7 cellular contexts compared by ENCODE assay signal in genomic region chr16:50153648-50154368, GRCh38. TPM values are rescaled to one million over a fixed set of nuclear protein-coding genes. Genes with fewer than 3 reads are reported as not detected.
DNase-seq lines count a peak whose midpoint lies in the region; FAIRE-seq and TF ChIP-seq lines count a peak whose summit lies in the region.

No MANE protein-coding gene starts in this region.

- H3T11ph ChIP-seq in H9 (ENCODE audit: low read length), result no peak overlapping the region

- H3K23me2 ChIP-seq in H9 (ENCODE audit: insufficient read length, low read depth, low read length, poor library complexity, severe bottlenecking), result peaks cover 15% of the 10 kb centered on the region

- H3K4me2 ChIP-seq in H9 (ENCODE audit: insufficient read depth, insufficient read length, low read length) (peak overlapping the region; percentile 84), smooth muscle cell (peak overlapping the region; percentile 99)

- no peak overlapping the region for H3K56ac ChIP-seq in H9 (ENCODE audit: insufficient read length, low read depth, low read length)

- no peak for FAIRE-seq in GM12891 (lab: Jason Lieb, UNC)

- H3K9me3 ChIP-seq in H9 (ENCODE audit: control insufficient read depth, low read depth, low read length) (no peaks in the 10 kb centered on the region), iPS-18c (ENCODE audit: control insufficient read depth, insufficient read depth, low read length) (no peaks in the 10 kb centered on the region), smooth muscle cell (replicated peaks; ENCODE audit: low read depth) (no peaks in the 10 kb centered on the region)

- peak overlapping the region; percentile 17; the same call in 1 of the 2 replicates for H3K14ac ChIP-seq in H9 (ENCODE audit: insufficient read depth, low read length)

- no peak overlapping the region for H2AFZ ChIP-seq in H9 (ENCODE audit: low read length)
- peak overlapping the region; percentile 55 for H2AFZ ChIP-seq in smooth muscle cell (ENCODE audit: low read depth)

- H3K4me3 Mint-ChIP-seq in H9, result peak overlapping the region; percentile 73 to 91

- H3K23ac ChIP-seq in H9 (ENCODE audit: insufficient read length, low read depth, low read length), result no peak overlapping the region

- H3K4ac ChIP-seq in H9 (ENCODE audit: low read depth, low read length), result no peak overlapping the region

- H2BK15ac ChIP-seq in H9 (ENCODE audit: low read depth, low read length), result no peak overlapping the region; the same call in 1 of the 2 replicates

- H3K4me1 Mint-ChIP-seq in H9, result peaks cover 18 to 19% of the 10 kb centered on the region in 2 experiments

- H3K4me3 ChIP-seq in astrocyte of the cerebellum (ENCODE audit: low read depth, low read length) (peak overlapping the region; percentile 63), iPS-18c (ENCODE audit: insufficient read depth, low read depth, low read length) (peak overlapping the region; percentile 85), smooth muscle cell (peak overlapping the region; percentile 97)

- 0 out of 7 replicates have a peak, but pooled peaks cover 0 to 3% (median 0%) of the 10 kb centered on the region in 3 experiments for H3K36me3 Mint-ChIP-seq in H9 (ENCODE audit: insufficient read depth in 1 of 3, low read depth in 3 of 3)

- H2BK120ac ChIP-seq in H9 (ENCODE audit: low read depth, low read length, poor library complexity, severe bottlenecking), result no peak overlapping the region

- H3K9me3 Mint-ChIP-seq in H9, result no peaks in the 10 kb centered on the region; a peak in 1 of 5 replicates

- H2AK5ac ChIP-seq in H9 (ENCODE audit: insufficient read length, low read length), result no peak overlapping the region

- peaks cover 4% of the 10 kb centered on the region for H3F3A ChIP-seq in smooth muscle cell (ENCODE audit: low read depth)

- no peak overlapping the region for H2BK5ac ChIP-seq in H9 (ENCODE audit: insufficient read length, low read length)

- no peak overlapping the region for H2BK20ac ChIP-seq in H9 (ENCODE audit: low read depth, low read length, poor library complexity, severe bottlenecking)

- DNase-seq in GM12891 (ENCODE audit: insufficient read length, low spot score) (peak; percentile 27), H9 (no peak), MV-4-11 (lab: John Stamatoyannopoulos, UW) (peak; percentile 15), astrocyte of the cerebellum (ENCODE audit: low read depth) (no peak), smooth muscle cell (lab: John Stamatoyannopoulos, UW; ENCODE audit: unreplicated experiment) (no peak), DMS153 treated with DMSO at 0.1 percent for 48 hours (lab: John Stamatoyannopoulos, UW; ENCODE audit: unreplicated experiment) (no peak)

- peaks cover 3% of the 10 kb centered on the region for H3K4me1 ChIP-seq in H9 (ENCODE audit: insufficient read depth, low read length)
- peaks cover 19% of the 10 kb centered on the region for H3K4me1 ChIP-seq in smooth muscle cell (ENCODE audit: low read depth)

- H2BK12ac ChIP-seq in H9 (ENCODE audit: insufficient read length, low read depth, low read length), result no peak overlapping the region

- H3K9ac ChIP-seq in H9 (ENCODE audit: extremely low read depth, insufficient read length, low read length), result peak overlapping the region; percentile 19
- H3K9ac ChIP-seq in smooth muscle cell (ENCODE audit: low read depth), result peak overlapping the region; percentile 80

- no CpG with 5 or more reads among the region's 80 CpGs for WGBS in H9 (ENCODE audit: extremely low coverage, insufficient read length, low lambda C conversion rate)
- WGBS in smooth muscle cell (ENCODE audit: low lambda C conversion rate), result under 1% methylated on average over 71 of the region's 80 CpGs

- H4K91ac ChIP-seq in H9 (ENCODE audit: insufficient read length, low read depth, low read length), result no peak overlapping the region

- H3K18ac ChIP-seq in H9 (ENCODE audit: insufficient read length, low read depth, low read length), result peak overlapping the region; percentile 2

- H3K27me3 ChIP-seq in H9 (ENCODE audit: insufficient read depth, low read length), result no peaks in the 10 kb centered on the region
- H3K27me3 ChIP-seq in smooth muscle cell (ENCODE audit: low read depth), result no peaks in the 10 kb centered on the region

- peaks cover 19% of the 10 kb centered on the region; the same call in 1 of the 2 replicates for H3K79me2 ChIP-seq in H9 (ENCODE audit: insufficient read depth, low read length)
- peaks cover 39% of the 10 kb centered on the region for H3K79me2 ChIP-seq in smooth muscle cell (ENCODE audit: low read depth)

- in situ Hi-C loops in astrocyte of the cerebellum (cut with HindIII; ENCODE audit: low sequenced_read_pairs), result no loop called here

- H4K20me1 ChIP-seq in H9 (ENCODE audit: control insufficient read depth, insufficient read depth, insufficient read length), result peaks cover 3% of the 10 kb centered on the region
- H4K20me1 ChIP-seq in smooth muscle cell (ENCODE audit: low read depth), result peaks cover 51% of the 10 kb centered on the region

- TF ChIP-seq CTCF in H9 (conservative IDR thresholded peaks at IDR 0.05) (no peak), astrocyte of the cerebellum (IDR thresholded peaks at IDR 0.05; ENCODE audit: low read depth, low read length, missing control alignments) (no peak), smooth muscle cell (IDR thresholded peaks at IDR 0.05; ENCODE audit: borderline replicate concordance, insufficient read depth, poor library complexity, severe bottlenecking) (no peak)

- H4K8ac ChIP-seq in H9 (replicated peaks; ENCODE audit: insufficient read length, low read depth, low read length), result no peak overlapping the region

- H4K5ac ChIP-seq in H9 (ENCODE audit: insufficient read length, low read depth, low read length), result no peak overlapping the region

- peaks cover 3% of the 10 kb centered on the region; the same call in 1 of the 2 replicates for H3K27me3 Mint-ChIP-seq in H9 (ENCODE audit: low read depth)

- H3K27ac ChIP-seq in H9 (ENCODE audit: insufficient read length, low read depth, low read length), result no peak overlapping the region
- H3K27ac ChIP-seq in smooth muscle cell (ENCODE audit: low read depth), result no peak overlapping the region

- no peak for TF ChIP-seq POLR2A in GM12891 (IDR thresholded peaks at IDR 0.05; ENCODE audit: low read depth, low read length)

- no peak overlapping the region for H3K27ac Mint-ChIP-seq in H9

- no peaks in the 10 kb centered on the region for H3K36me3 ChIP-seq in smooth muscle cell (ENCODE audit: low read depth)

- peaks cover 8% of the 10 kb centered on the region for H3K79me1 ChIP-seq in H9 (ENCODE audit: insufficient read depth, low read depth, low read length, poor library complexity, severe bottlenecking)

TF ChIP-seq in GM12891, 5 proteins besides CTCF, POLR2A, EP300 and RAD21:
- TF ChIP-seq POU2F2 (IDR thresholded peaks at IDR 0.05; ENCODE audit: low read depth, low read length) (no peak), SPI1 (IDR thresholded peaks at IDR 0.05; ENCODE audit: low read depth, low read length) (0 out of 2 replicates have a peak, but pooled peaks have one; percentile 10), PAX5 (IDR thresholded peaks at IDR 0.05; ENCODE audit: insufficient read depth, low read length, severe bottlenecking) (no peak)

RNA-seq across cellular contexts. Expression of gene TENT4B, which starts 0.7 kb away (rescaled TPM):
- polyA plus RNA-seq in GM12891 (2012; ENCODE audit: low read depth, missing spikeins), result 5.4 TPM
- 12.4 and 13.0 TPM in 2 replicates for total RNA-seq in H9 (2021)
- total RNA-seq in smooth muscle cell, result 8.8 and 10.3 TPM in 2 replicates
- 2.6 and 4.4 TPM in 2 replicates for polyA plus RNA-seq in smooth muscle cell

Comparison
In these comparisons a context has a peak if more than half of its experiments do, and no peak if none do; other contexts are left out.
1. DNase-seq: peak in GM12891 (single experiment) and MV-4-11 (single experiment); none in H9 (single experiment), astrocyte of the cerebellum (single experiment), smooth muscle cell (single experiment) and DMS153 treated with DMSO at 0.1 percent for 48 hours (single experiment).
2. Peak in every context shown above with its lines, with median percentiles within 50 percentile points of each other: H3K4me3 ChIP-seq.